7 cellular contexts compared by ENCODE assay signal in the genomic region with DNA sequence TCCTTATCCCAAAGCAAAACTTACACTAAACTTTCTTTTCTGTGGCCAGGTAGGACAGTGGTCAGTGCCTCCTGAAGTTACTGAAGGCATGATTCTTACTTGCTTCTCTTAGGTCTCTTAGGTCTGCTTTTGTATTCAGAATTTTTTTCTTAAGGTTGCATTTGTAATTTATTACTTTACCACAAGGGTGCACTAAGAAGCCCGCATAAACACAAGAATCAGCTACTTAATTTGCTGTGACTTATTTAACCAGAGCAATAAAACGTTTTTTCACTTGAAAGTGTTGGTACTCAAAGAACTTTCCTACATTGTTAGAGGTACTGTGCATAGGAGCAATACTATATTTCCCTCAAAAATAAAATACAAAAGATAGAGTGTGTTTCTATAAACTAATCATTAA.
DNase-seq lines count a peak whose midpoint lies in the region; ATAC-seq and TF ChIP-seq lines count a peak whose summit lies in the region.

No MANE protein-coding gene starts in this region.

- H3K27ac ChIP-seq in dorsolateral prefrontal cortex = no peak overlapping the region

- intact Hi-C loops in dorsolateral prefrontal cortex (cut with DNase I) = loop anchor here in 1 of 2 donors (10.0 kb wide), 1 partner anchor 447 kb away; no protein-coding TSS in a partner anchor

- TF ChIP-seq CTCF in GM13977 (IDR thresholded peaks at IDR 0.05; ENCODE audit: extremely low read depth, insufficient read depth, missing control alignments) (peak; percentile 40), NB4 (IDR thresholded peaks at IDR 0.05; ENCODE audit: low read depth, low read length) (peak; percentile 14), dorsolateral prefrontal cortex (IDR thresholded peaks at IDR 0.05 in 54 of 56, conservative IDR thresholded peaks at IDR 0.05 in 2 of 56; ENCODE audit: low read depth in 1 of 56, partially characterized antibody in 56 of 56) (peak in 55 of 56 donors; percentile 24 to 73 (median 56))

- in situ Hi-C loops in GM13977 (cut with MboI; ENCODE audit: low pct_unique_long_range_greater_than_20kb, low sequenced_read_pairs, unreplicated experiment) = no loop called here

- TF ChIP-seq POLR2A in NB4 (IDR thresholded peaks at IDR 0.05; ENCODE audit: extremely low read depth, insufficient read length) = no peak

- no peak overlapping the region for H3K4me3 ChIP-seq in NB4 (ENCODE audit: low read depth, low read length)
- no peak overlapping the region for H3K4me3 ChIP-seq in dorsolateral prefrontal cortex

- ATAC-seq in HG03025 (IDR thresholded peaks at IDR 0.05; ENCODE audit: low FRiP score, unreplicated experiment) (no peak), GM18873 (IDR thresholded peaks at IDR 0.05; ENCODE audit: low FRiP score, unreplicated experiment) (no peak)

- no peaks in the 10 kb centered on the region for H3K27me3 ChIP-seq in dorsolateral prefrontal cortex

- DNase-seq in GM13977 (ENCODE audit: low spot score) (no peak), NB4 (ENCODE audit: low read depth) (peak; percentile 27), dorsolateral prefrontal cortex (no peak), renal cortical epithelial cell (ENCODE audit: low read depth) (peak; percentile 74), NCI-H1092 (lab: John Stamatoyannopoulos, UW) (no peak)

Comparison
In these comparisons a context has a peak if more than half of its experiments do, and no peak if none do; other contexts are left out.
1. DNase-seq: peak in NB4 (single experiment) and renal cortical epithelial cell (single experiment); none in GM13977 (single experiment), dorsolateral prefrontal cortex (0 of 10) and NCI-H1092 (single experiment).
2. Peak in every context shown above with its lines, with median percentiles within 50 percentile points of each other: CTCF ChIP-seq.